ENCODE assay signal across 12 cellular contexts in genomic region chr16:49513040-49513439, GRCh38.
DNase-seq lines count a peak whose midpoint lies in the region; ATAC-seq, FAIRE-seq and TF ChIP-seq lines count a peak whose summit lies in the region.
"Had no signal": no experiment of that assay in that cellular context is flagged by ENCODE, and none has a peak within 500 bp of the region (broad histone marks: within the 10 kb centered on the region; RNA-seq: fewer than 3 reads in every experiment).

No MANE protein-coding gene starts in this region.

- no peaks in the 10 kb centered on the region; the same call in none of the 2 replicates for H3K27me3 ChIP-seq in GM06990 (replicated peaks; ENCODE audit: control insufficient read depth, insufficient read depth, low read length)
- H3K27me3 ChIP-seq: upper lobe of left lung had no signal

- DNase-seq in A549 (ENCODE audit: low read depth in 1 of 2, low spot score in 1 of 2) (peak; percentile 23 to 31), GM06990 (ENCODE audit: extremely low read depth, insufficient read length) (no peak), NCI-H146 treated with DMSO at 0.1 percent for 48 hours (lab: John Stamatoyannopoulos, UW; ENCODE audit: unreplicated experiment) (peak; percentile 19), fibroblast of the aortic adventitia (ENCODE audit: low read depth) (peak; percentile 10), middle frontal gyrus (ENCODE audit: extremely low spot score, low spot score) (no peak)
- no peak for DNase-seq in effector CD8-positive, alpha-beta T cell (lab: John Stamatoyannopoulos, UW)
- DNase-seq: CD8-positive, alpha-beta T cell; NCI-H2029 treated with DMSO at 0.1 percent for 48 hours; upper lobe of left lung had no signal

- H3K4me2 ChIP-seq in A549: no peak overlapping the region

- peak; percentile 55 to 74; a peak in 4 of 6 replicates for ATAC-seq in A549
- ATAC-seq in HG03439 (IDR thresholded peaks at IDR 0.05; ENCODE audit: unreplicated experiment): no peak
- ATAC-seq in GM18502 (IDR thresholded peaks at IDR 0.05; ENCODE audit: poor library complexity, unreplicated experiment): no peak
- ATAC-seq: CD8-positive, alpha-beta T cell had no signal

- WGBS in A549 (ENCODE audit: missing lambda C conversion rate): 48% methylated on average over 7 of the region's 7 CpGs

- no peak for TF ChIP-seq EP300 in A549 (IDR thresholded peaks at IDR 0.05)

- no peak overlapping the region for H3K27ac ChIP-seq in A549
- H3K27ac ChIP-seq: upper lobe of left lung had no signal

- no peaks in the 10 kb centered on the region for H3K36me3 ChIP-seq in GM06990 (ENCODE audit: control insufficient read depth, insufficient read depth, low read length)
- H3K36me3 ChIP-seq: upper lobe of left lung had no signal

- POLR2A ChIA-PET in A549 (lab: Yijun Ruan, JAX): no interaction called here

- H3K9me3 ChIP-seq in A549: no peaks in the 10 kb centered on the region
- H3K9me3 ChIP-seq: upper lobe of left lung had no signal

- H3K4me3 ChIP-seq in A549 (no peak overlapping the region), GM06990 (replicated peaks; ENCODE audit: low read depth, low read length) (no peak overlapping the region), fibroblast of the aortic adventitia (ENCODE audit: low read depth, low read length) (no peak overlapping the region)
- H3K4me3 ChIP-seq: lung, upper lobe of left lung had no signal

- no peak for TF ChIP-seq POLR2A in A549 (IDR thresholded peaks at IDR 0.05; ENCODE audit: low read length)

- TF ChIP-seq RAD21 in A549 (conservative IDR thresholded peaks at IDR 0.05 in 1 of 2, IDR thresholded peaks at IDR 0.05 in 1 of 2): no peak

- FAIRE-seq in A549 (lab: Jason Lieb, UNC): no peak

- H3K4me1 ChIP-seq in A549: no peaks in the 10 kb centered on the region
- H3K4me1 ChIP-seq: upper lobe of left lung had no signal

- CTCF ChIA-PET in A549 (lab: Yijun Ruan, JAX): no interaction called here

- TF ChIP-seq CTCF in A549 (IDR thresholded peaks at IDR 0.05): no peak
- peak; percentile 18 for TF ChIP-seq CTCF in GM06990 (IDR thresholded peaks at IDR 0.05; ENCODE audit: insufficient read depth, low read length, poor library complexity, severe bottlenecking)
- peak; percentile 2 for TF ChIP-seq CTCF in fibroblast of the aortic adventitia (IDR thresholded peaks at IDR 0.05; ENCODE audit: insufficient read depth, low read length)

TF ChIP-seq in A549, 52 proteins besides CTCF, POLR2A, EP300 and RAD21:
- TF ChIP-seq CHD4 (IDR thresholded peaks at IDR 0.05; ENCODE audit: borderline replicate concordance): no peak
- no peak for TF ChIP-seq MAZ (IDR thresholded peaks at IDR 0.05; ENCODE audit: borderline replicate concordance, low read depth, low read length)
- TF ChIP-seq CBX8 (IDR thresholded peaks at IDR 0.05): no peak
- no peak for TF ChIP-seq ZSCAN20 (CRISPR knock-in tag; IDR thresholded peaks at IDR 0.05)
- TF ChIP-seq JUN (IDR thresholded peaks at IDR 0.05): no peak
- no peak for TF ChIP-seq JUNB (IDR thresholded peaks at IDR 0.05)
- no peak for TF ChIP-seq HOXB13 (CRISPR knock-in tag; IDR thresholded peaks at IDR 0.05; ENCODE audit: low read depth)
- TF ChIP-seq FOXS1 (CRISPR knock-in tag; IDR thresholded peaks at IDR 0.05): no peak
- no peak for TF ChIP-seq KDM1A (IDR thresholded peaks at IDR 0.05; ENCODE audit: low read depth)
- no peak for TF ChIP-seq GATA3 (IDR thresholded peaks at IDR 0.05; ENCODE audit: borderline replicate concordance)
- TF ChIP-seq SREBF2 (IDR thresholded peaks at IDR 0.05): no peak
- TF ChIP-seq HMGXB4 (CRISPR knock-in tag; IDR thresholded peaks at IDR 0.05; ENCODE audit: borderline replicate concordance): no peak
- TF ChIP-seq CHD2 (IDR thresholded peaks at IDR 0.05; ENCODE audit: low read length, partially characterized antibody): no peak
- TF ChIP-seq CEBPB (IDR thresholded peaks at IDR 0.05): no peak
- no peak for TF ChIP-seq TFCP2L1 (CRISPR knock-in tag; IDR thresholded peaks at IDR 0.05)
- TF ChIP-seq RFX5 (IDR thresholded peaks at IDR 0.05): no peak
- TF ChIP-seq FOSB (CRISPR knock-in tag; IDR thresholded peaks at IDR 0.05): no peak
- no peak for TF ChIP-seq MAFK (IDR thresholded peaks at IDR 0.05; ENCODE audit: partially characterized antibody)

Comparison
In these comparisons a context has a peak if more than half of its experiments do, and no peak if none do; other contexts are left out.
1. ATAC-seq: peak in A549 (2 of 2); none in HG03439 (single experiment) and GM18502 (single experiment).
2. DNase-seq: peak in A549 (2 of 2), NCI-H146 treated with DMSO at 0.1 percent for 48 hours (single experiment) and fibroblast of the aortic adventitia (single experiment); none in GM06990 (single experiment), effector CD8-positive, alpha-beta T cell (single experiment) and middle frontal gyrus (single experiment).